Comparison of ENCODE assay signal across 8 cellular contexts in the genomic region with DNA sequence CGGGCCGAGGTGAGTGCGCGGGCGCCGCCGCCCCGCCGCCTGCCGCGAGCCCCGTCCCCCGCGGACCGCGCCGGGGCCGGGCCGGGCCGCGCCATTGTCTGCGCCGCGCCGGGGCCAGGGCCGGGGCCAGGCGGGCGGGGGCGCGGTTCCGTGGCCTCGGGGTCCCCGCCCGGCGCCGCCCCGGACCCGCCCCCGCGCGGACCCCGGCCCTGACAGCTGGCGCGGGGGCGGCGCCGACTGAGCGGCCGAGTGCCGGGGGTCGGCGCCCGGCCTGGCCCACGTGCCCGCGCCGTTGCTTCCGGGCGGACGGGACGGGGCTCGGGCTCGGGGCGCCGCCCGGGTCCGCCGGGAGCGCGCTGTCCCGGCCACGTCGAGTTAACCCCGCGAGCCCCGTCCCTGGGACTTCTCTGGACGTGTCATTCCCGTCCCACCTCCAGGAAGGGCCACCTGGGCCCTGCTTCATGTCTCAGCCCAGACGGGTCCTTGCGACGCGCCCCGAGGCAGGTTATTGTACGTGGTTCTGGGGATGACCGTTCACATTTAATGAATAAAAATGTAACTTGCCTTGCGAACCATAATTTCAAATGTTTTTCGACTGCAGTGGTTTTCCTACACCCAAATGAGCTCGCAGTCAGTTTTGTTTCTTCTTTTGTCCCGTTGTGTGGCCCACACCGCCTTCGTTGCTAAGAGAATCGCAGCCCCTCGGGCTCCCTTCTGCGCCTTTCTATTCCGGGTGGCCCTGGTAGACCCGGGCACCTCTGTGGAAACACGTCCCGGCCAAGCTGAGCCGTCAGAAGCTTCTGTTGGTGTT. TPM values are rescaled to one million over a fixed set of nuclear protein-coding genes. Genes with fewer than 3 reads are reported as not detected.
DNase-seq lines count a peak whose midpoint lies in the region; ATAC-seq and TF ChIP-seq lines count a peak whose summit lies in the region.

No MANE protein-coding gene starts in this region.

- H3K9me3 ChIP-seq in IMR-90 (ENCODE audit: control insufficient read depth, insufficient read depth, low read length): no peaks in the 10 kb centered on the region
- H3K9me3 ChIP-seq in gastroesophageal sphincter: no peaks in the 10 kb centered on the region
- H3K9me3 ChIP-seq in parathyroid adenoma (ENCODE audit: control insufficient read depth, low read length): no peaks in the 10 kb centered on the region

- H4K5ac ChIP-seq in IMR-90 (ENCODE audit: low read depth, low read length): no peak overlapping the region

- H3K36me3 ChIP-seq in IMR-90 (ENCODE audit: control insufficient read depth, insufficient read depth, low read length): peaks cover 5% of the 10 kb centered on the region
- H3K36me3 ChIP-seq in gastroesophageal sphincter: no peaks in the 10 kb centered on the region
- no peaks in the 10 kb centered on the region for H3K36me3 ChIP-seq in parathyroid adenoma (ENCODE audit: control insufficient read depth, insufficient read depth, low read length)

- H3K14ac ChIP-seq in IMR-90 (replicated peaks; ENCODE audit: low read depth, low read length): 0 out of 2 replicates have a peak overlapping the region, but pooled peaks have one; percentile 24

- H3K27me3 ChIP-seq in IMR-90 (ENCODE audit: control insufficient read depth, insufficient read depth, low read length) (peaks cover 17% of the 10 kb centered on the region), gastroesophageal sphincter (peaks cover 17% of the 10 kb centered on the region), parathyroid adenoma (ENCODE audit: control insufficient read depth, insufficient read depth, low read length) (no peaks in the 10 kb centered on the region)

- in situ Hi-C loops in IMR-90 (cut with MboI; ENCODE audit: low sequenced_read_pairs): no loop called here

- BruUV-seq in IMR-90 (replicated peaks; lab: Mats Ljungman, UMichigan): TSS peak; percentile 25

- H2BK20ac ChIP-seq in IMR-90 (ENCODE audit: low read depth, low read length): no peak overlapping the region

- H3K56ac ChIP-seq in IMR-90 (ENCODE audit: extremely low read depth, insufficient read depth, low read length): peak overlapping the region; percentile 42; the same call in 1 of the 2 replicates

- peak overlapping the region in 1 of 2 experiments; percentile 26; a peak in 1 of 4 replicates for H4K8ac ChIP-seq in IMR-90 (ENCODE audit: low read depth in 2 of 2, low read length in 2 of 2)

- intact Hi-C loops in IMR-90 (cut with micrococcal nuclease): loop anchor here (2.0 kb wide), 1 partner anchor 65 kb away; the partner anchor contains the start of genes ALG12 and CRELD2

- H2BK5ac ChIP-seq in IMR-90 (ENCODE audit: low read depth, low read length, poor library complexity, severe bottlenecking): peak overlapping the region; percentile 27

- peaks cover 15 to 40% of the 10 kb centered on the region in 2 experiments for H3K79me1 ChIP-seq in IMR-90 (ENCODE audit: low read depth in 1 of 2, low read length in 2 of 2)

- peak overlapping the region; percentile 35; the same call in 1 of the 2 replicates for H3K4ac ChIP-seq in IMR-90 (ENCODE audit: low read depth, low read length)

- H3K4me1 ChIP-seq in IMR-90 (ENCODE audit: control insufficient read depth, insufficient read depth, low read length): peaks cover 6% of the 10 kb centered on the region
- H3K4me1 ChIP-seq in gastroesophageal sphincter: peaks cover 0 to 44% (median 27%) of the 10 kb centered on the region in 3 donors
- peaks cover 4% of the 10 kb centered on the region for H3K4me1 ChIP-seq in parathyroid adenoma

- no peak for TF ChIP-seq RAD21 in IMR-90 (IDR thresholded peaks at IDR 0.05; ENCODE audit: low read length)

- no peaks in the 10 kb centered on the region; the same call in 1 of the 2 replicates for H3K9me1 ChIP-seq in IMR-90 (ENCODE audit: insufficient read depth, low read length)

- peak; percentile 30 for ATAC-seq in GM21515 (IDR thresholded peaks at IDR 0.05; ENCODE audit: unreplicated experiment)
- ATAC-seq in IMR-90 (ENCODE audit: low read depth): peak; percentile 27
- no peak for ATAC-seq in gastroesophageal sphincter

- H2AK5ac ChIP-seq in IMR-90 (ENCODE audit: low read depth, low read length): 0 out of 2 replicates have a peak overlapping the region, but pooled peaks have one; percentile 5

- H3K9ac ChIP-seq in IMR-90 (ENCODE audit: low read depth, low read length) (peak overlapping the region; percentile 77), parathyroid adenoma (no peak overlapping the region)

- no peak overlapping the region for H2BK120ac ChIP-seq in IMR-90 (ENCODE audit: low read depth, low read length)

- peak overlapping the region; percentile 64 for H3K27ac ChIP-seq in IMR-90 (ENCODE audit: insufficient read depth, low read length)
- peak overlapping the region in 3 of 4 donors; percentile 63 to 82 (median 76) for H3K27ac ChIP-seq in gastroesophageal sphincter
- peak overlapping the region; percentile 12 for H3K27ac ChIP-seq in parathyroid adenoma

- CTCF ChIA-PET in IMR-90 (lab: Yijun Ruan, JAX): no interaction called here

- no peak overlapping the region for H2BK15ac ChIP-seq in IMR-90 (ENCODE audit: low read depth, low read length)

- peaks cover 48% of the 10 kb centered on the region for H4K20me1 ChIP-seq in IMR-90 (ENCODE audit: insufficient read depth, low read length)

- no peak overlapping the region for H4K91ac ChIP-seq in IMR-90 (ENCODE audit: insufficient read depth, low read depth, low read length)

- DNase-seq in NCI-H146 (lab: John Stamatoyannopoulos, UW): peak; percentile 26
- DNase-seq in NCI-H146 treated with DMSO at 0.1 percent for 48 hours (lab: John Stamatoyannopoulos, UW; ENCODE audit: unreplicated experiment): no peak
- peak; percentile 17 for DNase-seq in IMR-90
- peak; percentile 70 for DNase-seq in activated CD8-positive, alpha-beta memory T cell treated with anti-CD3 and anti-CD28 coated beads, Interleukin-2, amount 50 U/mL, for 48 hours
- no peak for DNase-seq in inferior parietal cortex (ENCODE audit: extremely low spot score)

- H3K18ac ChIP-seq in IMR-90 (ENCODE audit: low read depth, low read length): no peak overlapping the region

- peak overlapping the region; percentile 48 for H2AK9ac ChIP-seq in IMR-90 (replicated peaks; ENCODE audit: low read depth, low read length, poor library complexity)

- TF ChIP-seq POLR2A in IMR-90 (IDR thresholded peaks at IDR 0.05; ENCODE audit: low read depth, low read length) (no peak), gastroesophageal sphincter (IDR thresholded peaks at IDR 0.05) (no peak)

- no peak for TF ChIP-seq CTCF in IMR-90 (conservative IDR thresholded peaks at IDR 0.05; ENCODE audit: low read depth, low read length)
- TF ChIP-seq CTCF in gastroesophageal sphincter (IDR thresholded peaks at IDR 0.05): peak in 1 of 4 experiments; percentile 5
- TF ChIP-seq CTCF in parathyroid adenoma (IDR thresholded peaks at IDR 0.05): no peak

- peaks cover 3% of the 10 kb centered on the region for H3K79me2 ChIP-seq in parathyroid adenoma

- H2AFZ ChIP-seq in IMR-90 (replicated peaks; ENCODE audit: low read length, poor library complexity): peak overlapping the region; percentile 84
- no peak overlapping the region for H2AFZ ChIP-seq in parathyroid adenoma

- H3K4me2 ChIP-seq in IMR-90 (ENCODE audit: low read depth, low read length): peak overlapping the region; percentile 87
- H3K4me2 ChIP-seq in parathyroid adenoma (ENCODE audit: low read length): peak overlapping the region; percentile 84

- no peak for TF ChIP-seq EP300 in gastroesophageal sphincter (IDR thresholded peaks at IDR 0.05)

- H3K4me3 ChIP-seq in IMR-90 (ENCODE audit: insufficient read depth, low read depth, low read length) (peak overlapping the region; percentile 78), gastroesophageal sphincter (peak overlapping the region; percentile 43 to 86), parathyroid adenoma (ENCODE audit: low read depth, low read length) (peak overlapping the region; percentile 62)

- POLR2A ChIA-PET in IMR-90 (lab: Charles Lee; ENCODE audit: unreplicated experiment): no interaction called here

- dilution Hi-C loops in IMR-90 (cut with HindIII; ENCODE audit: low sequenced_read_pairs, unreplicated experiment): no loop called here

- WGBS in IMR-90 (ENCODE audit: extremely low coverage in 2 of 2, insufficient read length in 1 of 2), 2 experiments: 1% methylated on average over 50 of the region's 99 CpGs; no CpG with 5 or more reads in 1 of the 2 experiments
- WGBS in gastroesophageal sphincter (ENCODE audit: low coverage in 1 of 2), 2 donors: 0% methylated on average over 5 to 13 of the region's 99 CpGs

- peak overlapping the region; percentile 12 for H3K23ac ChIP-seq in IMR-90 (ENCODE audit: low read depth, low read length)

TF ChIP-seq in IMR-90, 13 proteins besides CTCF, POLR2A, EP300 and RAD21 (continues in another document):
- no peak for TF ChIP-seq FOS (IDR thresholded peaks at IDR 0.05; ENCODE audit: low read depth, low read length)
- no peak for TF ChIP-seq MAFK (IDR thresholded peaks at IDR 0.05; ENCODE audit: low read depth, low read length)
- no peak for TF ChIP-seq CEBPB (IDR thresholded peaks at IDR 0.05; ENCODE audit: low read depth, low read length)
- TF ChIP-seq MAZ (IDR thresholded peaks at IDR 0.05; ENCODE audit: borderline replicate concordance, low read depth, low read length): no peak
- peak; percentile 32; the same call in 1 of the 2 replicates for TF ChIP-seq MXI1 (IDR thresholded peaks at IDR 0.05; ENCODE audit: borderline replicate concordance, low read depth, low read length)
- TF ChIP-seq NFE2L2 (IDR thresholded peaks at IDR 0.05; ENCODE audit: low read depth, low read length): no peak
- peak; percentile 23; the same call in 1 of the 2 replicates for TF ChIP-seq CHD1 (IDR thresholded peaks at IDR 0.05; ENCODE audit: low read depth, low read length)

RNA-seq across cellular contexts. Expression of gene ZBED4, which starts 0.5 kb away (rescaled TPM):
- 9.3 and 10.6 TPM in 2 replicates for total RNA-seq in IMR-90 (2012; rRNA removed)
- 9.6 and 10.5 TPM in 2 replicates for polyA plus RNA-seq in IMR-90 (2012; rRNA removed)
- polyA plus RNA-seq in IMR-90 (2012; cell fraction: cytosol; rRNA removed): 6.7 and 7.1 TPM in 2 replicates
- polyA plus RNA-seq in IMR-90 (2012; cell fraction: nucleus; rRNA removed; ENCODE audit: low replicate concordance): 11.9 and 13.8 TPM in 2 replicates
- 10 to 100 TPM in 1 of 4 donors, 1 to 10 TPM in 3; 6.9 to 12.3 (median 7.1) TPM for total RNA-seq in gastroesophageal sphincter

RNA-seq across cellular contexts. Expression of gene BRD1, which starts 26.5 kb away (rescaled TPM):
- 10.0 and 10.8 TPM in 2 replicates for total RNA-seq in IMR-90 (2012; rRNA removed)
- 9.4 and 10.6 TPM in 2 replicates for polyA plus RNA-seq in IMR-90 (2012; rRNA removed)
- 8.0 and 8.3 TPM in 2 replicates for polyA plus RNA-seq in IMR-90 (2012; cell fraction: cytosol; rRNA removed)
- polyA plus RNA-seq in IMR-90 (2012; cell fraction: nucleus; rRNA removed; ENCODE audit: low replicate concordance): 42.9 and 49.7 TPM in 2 replicates
- total RNA-seq in gastroesophageal sphincter: 10 to 100 TPM; 36.0 to 66.0 (median 45.5) TPM

Comparison
In these comparisons a context has a peak if more than half of its experiments do, and no peak if none do; other contexts are left out.
1. DNase-seq: peak in NCI-H146 (single experiment), IMR-90 (single experiment) and activated CD8-positive, alpha-beta memory T cell treated with anti-CD3 and anti-CD28 coated beads, Interleukin-2, amount 50 U/mL, for 48 hours (single experiment); none in NCI-H146 treated with DMSO at 0.1 percent for 48 hours (single experiment) and inferior parietal cortex (single experiment).
2. H3K27ac ChIP-seq: peak in every context shown above with its lines; median percentile 76 in gastroesophageal sphincter; 64 in IMR-90; 12 in parathyroid adenoma.
3. Peak in every context shown above with its lines, with median percentiles within 50 percentile points of each other: H3K4me3 ChIP-seq.